Comparison of ENCODE assay signal across 8 cellular contexts in the genomic region with DNA sequence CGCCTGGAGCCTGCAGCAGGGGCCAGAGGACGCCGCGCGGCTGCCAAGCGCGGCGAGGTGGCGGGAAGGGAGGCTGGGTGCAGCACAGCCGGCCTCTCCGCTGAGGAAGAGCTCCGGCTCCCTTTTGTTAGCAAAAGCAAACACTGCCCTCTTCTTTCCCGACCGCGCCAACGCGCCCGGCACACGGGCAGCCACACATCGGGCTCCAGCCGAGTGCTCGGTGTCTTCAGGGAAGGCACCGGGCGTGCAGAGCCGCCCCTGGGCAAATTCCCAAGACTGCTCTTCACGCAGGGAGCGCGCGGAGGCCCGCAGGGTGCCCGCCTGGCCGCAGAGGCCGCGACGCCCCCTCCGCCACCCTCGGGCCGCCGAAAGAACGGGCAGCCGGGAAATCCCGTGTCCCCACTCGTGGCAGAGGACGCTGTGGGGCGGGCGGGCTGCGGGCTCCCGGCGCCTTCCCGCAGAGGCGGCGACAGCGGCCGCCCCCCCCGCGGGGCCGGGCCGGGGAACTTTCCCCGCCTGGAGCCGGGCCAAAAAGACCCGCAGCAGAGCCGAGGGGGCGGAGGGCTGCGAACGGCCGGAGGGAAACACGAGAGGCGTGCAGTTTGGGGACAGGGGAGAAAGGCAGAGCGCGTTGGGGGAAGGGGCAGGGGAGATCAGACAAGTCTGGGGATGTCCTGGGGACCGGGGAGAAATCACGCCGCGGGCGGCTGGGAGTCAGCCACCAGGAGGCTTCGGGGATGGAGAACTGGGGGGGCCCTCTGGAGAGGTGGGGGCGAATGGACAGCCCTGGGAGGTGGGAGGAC. TPM values are rescaled to one million over a fixed set of nuclear protein-coding genes. Genes with fewer than 3 reads are reported as not detected.
DNase-seq lines count a peak whose midpoint lies in the region; ATAC-seq and TF ChIP-seq lines count a peak whose summit lies in the region.

No MANE protein-coding gene starts in this region.

- POLR2A ChIA-PET in activated B cell treated with CpG ODN at 0.5 μM for 24 hours (lab: Charles Lee), result no interaction called here

- peaks cover 2% of the 10 kb centered on the region for H3K36me3 Mint-ChIP-seq in activated B cell treated with CpG ODN at 0.5 μM for 24 hours (ENCODE audit: low read depth)

- CTCF ChIA-PET in activated B cell treated with CpG ODN at 0.5 μM for 24 hours (lab: Charles Lee), result no interaction called here

- peak overlapping the region; percentile 51 for H3K4me3 ChIP-seq in epithelial cell of esophagus (ENCODE audit: low read length)

- H3K4me3 Mint-ChIP-seq in activated B cell treated with CpG ODN at 0.5 μM for 24 hours, result peak overlapping the region; percentile 46

- peaks cover 36% of the 10 kb centered on the region for H3K27me3 Mint-ChIP-seq in activated B cell treated with CpG ODN at 0.5 μM for 24 hours

- H3K9me3 Mint-ChIP-seq in activated B cell treated with CpG ODN at 0.5 μM for 24 hours, result no peaks in the 10 kb centered on the region

- ATAC-seq in activated B cell treated with CpG ODN at 0.5 μM for 24 hours (ENCODE audit: low read depth) (no peak), HG03135 (IDR thresholded peaks at IDR 0.05; ENCODE audit: unreplicated experiment) (no peak)

- peaks cover 11% of the 10 kb centered on the region for H3K4me1 Mint-ChIP-seq in activated B cell treated with CpG ODN at 0.5 μM for 24 hours

- TF ChIP-seq CTCF in activated B cell treated with CpG ODN at 0.5 μM for 24 hours (IDR thresholded peaks at IDR 0.05) (no peak), epithelial cell of esophagus (IDR thresholded peaks at IDR 0.05; ENCODE audit: insufficient read depth, low read depth, low read length, missing control alignments) (peak; percentile 20)

- intact Hi-C loops in activated B cell treated with CpG ODN at 0.5 μM for 24 hours (cut with micrococcal nuclease), result no loop called here

- H3K27ac Mint-ChIP-seq in activated B cell treated with CpG ODN at 0.5 μM for 24 hours, result no peak overlapping the region

- peak; percentile 74 for DNase-seq in activated effector memory CD4-positive, alpha-beta T cell treated with anti-CD3 and anti-CD28 coated beads, Interleukin-2, amount 50 U/mL, for 16 hours
- no peak for DNase-seq in activated effector memory CD4-positive, alpha-beta T cell treated with Interleukin-2 at 50 U/mL for 16 hours
- DNase-seq in NCI-H1930 (lab: John Stamatoyannopoulos, UW), result peak; percentile 47 to 50
- no peak for DNase-seq in activated B cell treated with CpG ODN at 0.5 μM for 24 hours
- peak; percentile 28 for DNase-seq in epithelial cell of esophagus (ENCODE audit: low read depth)
- DNase-seq in midbrain (lab: John Stamatoyannopoulos, UW), result peak; percentile 91

- peak overlapping the region; percentile 96 for H3K27ac ChIP-seq in temporal lobe (ENCODE audit: low read depth, low read length)

RNA-seq across cellular contexts. Expression of a gene that starts 0.9 kb away (rescaled TPM):
- total RNA-seq in activated B cell treated with CpG ODN at 0.5 μM for 24 hours, result 0.86 and 0.91 TPM in 2 replicates
- 142 TPM for total RNA-seq in temporal lobe

Comparison
In these comparisons a context has a peak if more than half of its experiments do, and no peak if none do; other contexts are left out.
1. DNase-seq: peak in activated effector memory CD4-positive, alpha-beta T cell treated with anti-CD3 and anti-CD28 coated beads, Interleukin-2, amount 50 U/mL, for 16 hours (single experiment), NCI-H1930 (2 of 2), epithelial cell of esophagus (single experiment) and midbrain (single experiment); none in activated effector memory CD4-positive, alpha-beta T cell treated with Interleukin-2 at 50 U/mL for 16 hours (single experiment) and activated B cell treated with CpG ODN at 0.5 μM for 24 hours (single experiment).
2. RNA of a gene that starts 0.9 kb away (total RNA-seq): 142 TPM in temporal lobe (single experiment); 0.86 to 0.91 TPM in activated B cell treated with CpG ODN at 0.5 μM for 24 hours; every median in the first group is over 10 times any median in the second.